1 cellular context compared by ENCODE assay signal in the genomic region with DNA sequence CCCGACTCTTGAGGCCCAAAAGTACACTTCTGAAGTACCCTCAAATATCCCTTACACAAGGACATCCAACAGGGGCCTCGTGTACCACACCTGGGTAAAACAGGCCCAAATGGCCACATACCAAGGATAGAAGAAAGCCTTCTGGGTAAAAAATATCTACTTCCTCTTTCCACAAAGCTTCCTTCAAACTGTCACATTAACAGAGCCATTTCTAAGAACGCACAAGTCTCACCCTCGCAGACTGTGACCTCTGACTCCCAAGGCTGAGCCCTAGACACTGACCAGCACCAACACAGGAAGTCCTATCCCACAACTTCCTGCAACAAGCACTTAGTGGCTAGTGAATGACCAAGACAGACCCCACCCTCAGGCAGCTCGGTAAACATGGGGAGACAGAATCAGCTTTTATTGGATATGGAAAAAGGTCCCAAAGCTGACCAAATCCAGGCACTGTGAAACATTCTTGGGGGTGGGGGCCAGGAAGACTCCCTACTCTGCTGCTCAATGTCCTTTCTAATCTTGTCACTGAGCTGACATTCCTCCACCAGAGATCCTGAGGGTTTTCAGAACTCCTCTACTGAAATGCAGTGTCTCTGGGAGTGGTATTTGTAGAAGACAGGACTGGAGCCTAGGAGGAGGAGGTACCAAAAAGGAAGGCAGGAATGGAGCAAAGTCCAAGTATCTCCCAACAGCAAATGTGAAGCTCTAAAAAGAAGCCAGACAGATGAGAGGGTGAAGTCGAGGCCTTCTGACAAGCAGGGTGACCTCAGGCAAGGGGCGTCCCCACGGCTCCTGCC.
TF ChIP-seq lines count a peak whose summit lies in the region.

No MANE protein-coding gene starts in this region.

TF ChIP-seq in K562, 482 proteins besides CTCF, POLR2A, EP300 and RAD21 (continued from another document and continues in another):
- TF ChIP-seq CUX1 (CRISPR knock-in tag; IDR thresholded peaks at IDR 0.05) (no peak), PHF21A (IDR thresholded peaks at IDR 0.05; ENCODE audit: borderline replicate concordance, low read depth) (no peak), FOXM1 (IDR thresholded peaks at IDR 0.05; ENCODE audit: low read depth) (no peak), FOXM1 (CRISPR knock-in tag; IDR thresholded peaks at IDR 0.05; ENCODE audit: low read depth) (no peak), RBM34 (IDR thresholded peaks at IDR 0.05; ENCODE audit: borderline replicate concordance, insufficient read depth, low read length) (no peak), ZBTB17 (CRISPR knock-in tag; IDR thresholded peaks at IDR 0.05) (peak; percentile 63; the same call in 1 of the 2 replicates), ZFX (CRISPR knock-in tag; IDR thresholded peaks at IDR 0.05) (peak; percentile 41; the same call in 1 of the 2 replicates), HNRNPH1 (optimal IDR thresholded peaks at IDR 0.05; ENCODE audit: low read depth, low read length) (no peak), KLF16 (IDR thresholded peaks at IDR 0.05) (no peak), LEF1 (IDR thresholded peaks at IDR 0.05) (peak; percentile 60; the same call in 1 of the 2 replicates), NCOR1 (IDR thresholded peaks at IDR 0.05) (peak; percentile 83), ILF3 (IDR thresholded peaks at IDR 0.05; ENCODE audit: borderline replicate concordance) (no peak), L3MBTL2 (IDR thresholded peaks at IDR 0.05) (peak; percentile 98), ADNP (tag; IDR thresholded peaks at IDR 0.05) (no peak), ARID3A (IDR thresholded peaks at IDR 0.05; ENCODE audit: borderline replicate concordance, low read depth, low read length) (no peak), FOXA3 (CRISPR knock-in tag; conservative IDR thresholded peaks at IDR 0.05 in 1 of 2, IDR thresholded peaks at IDR 0.05 in 1 of 2) (peak; percentile 97 to 99), ZNF780A (CRISPR knock-in tag; IDR thresholded peaks at IDR 0.05) (no peak), ZKSCAN8 (CRISPR knock-in tag; IDR thresholded peaks at IDR 0.05) (peak; percentile 80; the same call in 1 of the 2 replicates), DPF2 (IDR thresholded peaks at IDR 0.05) (peak; percentile 75; the same call in 1 of the 2 replicates), SOX6 (IDR thresholded peaks at IDR 0.05) (0 out of 2 replicates have a peak, but pooled peaks have one; percentile 14), SMARCB1 (IDR thresholded peaks at IDR 0.05; ENCODE audit: insufficient read length, low read depth) (no peak), PHB (CRISPR knock-in tag; IDR thresholded peaks at IDR 0.05) (no peak), JUN (IDR thresholded peaks at IDR 0.05; ENCODE audit: borderline replicate concordance, low read depth, low read length) (no peak), JUN (CRISPR knock-in tag; IDR thresholded peaks at IDR 0.05; ENCODE audit: borderline replicate concordance) (no peak), KAT2B (IDR thresholded peaks at IDR 0.05; ENCODE audit: low read depth, low read length) (no peak), ZNF134 (CRISPR knock-in tag; conservative IDR thresholded peaks at IDR 0.05) (no peak), CBX1 (IDR thresholded peaks at IDR 0.05; ENCODE audit: low read depth) (no peak), ATF3 (IDR thresholded peaks at IDR 0.05) (no peak; the same call in 1 of the 2 replicates), ATF3 (CRISPR knock-in tag; conservative IDR thresholded peaks at IDR 0.05) (no peak), NR3C1 (CRISPR knock-in tag; IDR thresholded peaks at IDR 0.05) (no peak), TCF7L2 (IDR thresholded peaks at IDR 0.05; ENCODE audit: low read depth, low read length) (no peak), ZNF41 (CRISPR knock-in tag; conservative IDR thresholded peaks at IDR 0.05) (no peak), TOE1 (IDR thresholded peaks at IDR 0.05; ENCODE audit: borderline replicate concordance) (no peak), TOE1 (CRISPR knock-in tag; IDR thresholded peaks at IDR 0.05; ENCODE audit: borderline replicate concordance, low read depth) (no peak), NCOA4 (IDR thresholded peaks at IDR 0.05; ENCODE audit: partially characterized antibody) (no peak), ZNF224 (CRISPR knock-in tag; IDR thresholded peaks at IDR 0.05) (no peak), ZNF445 (CRISPR knock-in tag; IDR thresholded peaks at IDR 0.05; ENCODE audit: low read depth) (no peak), PCBP2 (IDR thresholded peaks at IDR 0.05; ENCODE audit: low read depth, low read length, poor library complexity, severe bottlenecking) (no peak), SAFB (IDR thresholded peaks at IDR 0.05; ENCODE audit: borderline replicate concordance, low read depth, low read length) (no peak), HOXB6 (CRISPR knock-in tag; IDR thresholded peaks at IDR 0.05; ENCODE audit: borderline replicate concordance) (no peak), ZNF644 (tag; IDR thresholded peaks at IDR 0.05; ENCODE audit: low read depth) (peak; percentile 76; the same call in 1 of the 2 replicates), CREBBP (IDR thresholded peaks at IDR 0.05; ENCODE audit: low read depth, low read length) (no peak), XRCC4 (IDR thresholded peaks at IDR 0.05; ENCODE audit: extremely low read depth, insufficient read depth, insufficient read length) (no peak), ZNF253 (CRISPR knock-in tag; conservative IDR thresholded peaks at IDR 0.05) (no peak)
- TF ChIP-seq, protein P1, sequence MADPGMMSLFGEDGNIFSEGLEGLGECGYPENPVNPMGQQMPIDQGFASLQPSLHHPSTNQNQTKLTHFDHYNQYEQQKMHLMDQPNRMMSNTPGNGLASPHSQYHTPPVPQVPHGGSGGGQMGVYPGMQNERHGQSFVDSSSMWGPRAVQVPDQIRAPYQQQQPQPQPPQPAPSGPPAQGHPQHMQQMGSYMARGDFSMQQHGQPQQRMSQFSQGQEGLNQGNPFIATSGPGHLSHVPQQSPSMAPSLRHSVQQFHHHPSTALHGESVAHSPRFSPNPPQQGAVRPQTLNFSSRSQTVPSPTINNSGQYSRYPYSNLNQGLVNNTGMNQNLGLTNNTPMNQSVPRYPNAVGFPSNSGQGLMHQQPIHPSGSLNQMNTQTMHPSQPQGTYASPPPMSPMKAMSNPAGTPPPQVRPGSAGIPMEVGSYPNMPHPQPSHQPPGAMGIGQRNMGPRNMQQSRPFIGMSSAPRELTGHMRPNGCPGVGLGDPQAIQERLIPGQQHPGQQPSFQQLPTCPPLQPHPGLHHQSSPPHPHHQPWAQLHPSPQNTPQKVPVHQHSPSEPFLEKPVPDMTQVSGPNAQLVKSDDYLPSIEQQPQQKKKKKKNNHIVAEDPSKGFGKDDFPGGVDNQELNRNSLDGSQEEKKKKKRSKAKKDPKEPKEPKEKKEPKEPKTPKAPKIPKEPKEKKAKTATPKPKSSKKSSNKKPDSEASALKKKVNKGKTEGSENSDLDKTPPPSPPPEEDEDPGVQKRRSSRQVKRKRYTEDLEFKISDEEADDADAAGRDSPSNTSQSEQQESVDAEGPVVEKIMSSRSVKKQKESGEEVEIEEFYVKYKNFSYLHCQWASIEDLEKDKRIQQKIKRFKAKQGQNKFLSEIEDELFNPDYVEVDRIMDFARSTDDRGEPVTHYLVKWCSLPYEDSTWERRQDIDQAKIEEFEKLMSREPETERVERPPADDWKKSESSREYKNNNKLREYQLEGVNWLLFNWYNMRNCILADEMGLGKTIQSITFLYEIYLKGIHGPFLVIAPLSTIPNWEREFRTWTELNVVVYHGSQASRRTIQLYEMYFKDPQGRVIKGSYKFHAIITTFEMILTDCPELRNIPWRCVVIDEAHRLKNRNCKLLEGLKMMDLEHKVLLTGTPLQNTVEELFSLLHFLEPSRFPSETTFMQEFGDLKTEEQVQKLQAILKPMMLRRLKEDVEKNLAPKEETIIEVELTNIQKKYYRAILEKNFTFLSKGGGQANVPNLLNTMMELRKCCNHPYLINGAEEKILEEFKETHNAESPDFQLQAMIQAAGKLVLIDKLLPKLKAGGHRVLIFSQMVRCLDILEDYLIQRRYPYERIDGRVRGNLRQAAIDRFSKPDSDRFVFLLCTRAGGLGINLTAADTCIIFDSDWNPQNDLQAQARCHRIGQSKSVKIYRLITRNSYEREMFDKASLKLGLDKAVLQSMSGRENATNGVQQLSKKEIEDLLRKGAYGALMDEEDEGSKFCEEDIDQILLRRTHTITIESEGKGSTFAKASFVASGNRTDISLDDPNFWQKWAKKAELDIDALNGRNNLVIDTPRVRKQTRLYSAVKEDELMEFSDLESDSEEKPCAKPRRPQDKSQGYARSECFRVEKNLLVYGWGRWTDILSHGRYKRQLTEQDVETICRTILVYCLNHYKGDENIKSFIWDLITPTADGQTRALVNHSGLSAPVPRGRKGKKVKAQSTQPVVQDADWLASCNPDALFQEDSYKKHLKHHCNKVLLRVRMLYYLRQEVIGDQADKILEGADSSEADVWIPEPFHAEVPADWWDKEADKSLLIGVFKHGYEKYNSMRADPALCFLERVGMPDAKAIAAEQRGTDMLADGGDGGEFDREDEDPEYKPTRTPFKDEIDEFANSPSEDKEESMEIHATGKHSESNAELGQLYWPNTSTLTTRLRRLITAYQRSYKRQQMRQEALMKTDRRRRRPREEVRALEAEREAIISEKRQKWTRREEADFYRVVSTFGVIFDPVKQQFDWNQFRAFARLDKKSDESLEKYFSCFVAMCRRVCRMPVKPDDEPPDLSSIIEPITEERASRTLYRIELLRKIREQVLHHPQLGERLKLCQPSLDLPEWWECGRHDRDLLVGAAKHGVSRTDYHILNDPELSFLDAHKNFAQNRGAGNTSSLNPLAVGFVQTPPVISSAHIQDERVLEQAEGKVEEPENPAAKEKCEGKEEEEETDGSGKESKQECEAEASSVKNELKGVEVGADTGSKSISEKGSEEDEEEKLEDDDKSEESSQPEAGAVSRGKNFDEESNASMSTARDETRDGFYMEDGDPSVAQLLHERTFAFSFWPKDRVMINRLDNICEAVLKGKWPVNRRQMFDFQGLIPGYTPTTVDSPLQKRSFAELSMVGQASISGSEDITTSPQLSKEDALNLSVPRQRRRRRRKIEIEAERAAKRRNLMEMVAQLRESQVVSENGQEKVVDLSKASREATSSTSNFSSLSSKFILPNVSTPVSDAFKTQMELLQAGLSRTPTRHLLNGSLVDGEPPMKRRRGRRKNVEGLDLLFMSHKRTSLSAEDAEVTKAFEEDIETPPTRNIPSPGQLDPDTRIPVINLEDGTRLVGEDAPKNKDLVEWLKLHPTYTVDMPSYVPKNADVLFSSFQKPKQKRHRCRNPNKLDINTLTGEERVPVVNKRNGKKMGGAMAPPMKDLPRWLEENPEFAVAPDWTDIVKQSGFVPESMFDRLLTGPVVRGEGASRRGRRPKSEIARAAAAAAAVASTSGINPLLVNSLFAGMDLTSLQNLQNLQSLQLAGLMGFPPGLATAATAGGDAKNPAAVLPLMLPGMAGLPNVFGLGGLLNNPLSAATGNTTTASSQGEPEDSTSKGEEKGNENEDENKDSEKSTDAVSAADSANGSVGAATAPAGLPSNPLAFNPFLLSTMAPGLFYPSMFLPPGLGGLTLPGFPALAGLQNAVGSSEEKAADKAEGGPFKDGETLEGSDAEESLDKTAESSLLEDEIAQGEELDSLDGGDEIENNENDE (IDR thresholded peaks at IDR 0.05; ENCODE audit: low read depth, low read length): no peak
- TF ChIP-seq, protein P2, sequence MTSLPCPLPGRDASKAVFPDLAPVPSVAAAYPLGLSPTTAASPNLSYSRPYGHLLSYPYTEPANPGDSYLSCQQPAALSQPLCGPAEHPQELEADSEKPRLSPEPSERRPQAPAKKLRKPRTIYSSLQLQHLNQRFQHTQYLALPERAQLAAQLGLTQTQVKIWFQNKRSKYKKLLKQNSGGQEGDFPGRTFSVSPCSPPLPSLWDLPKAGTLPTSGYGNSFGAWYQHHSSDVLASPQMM (CRISPR knock-in tag; IDR thresholded peaks at IDR 0.05): no peak
